In genomic region chr18:22678486-22678885, GRCh38 we compare ENCODE assay signal across 22 cellular contexts.
"Had no signal": no experiment of that assay in that cellular context is flagged by ENCODE, and none has a peak within 500 bp of the region (broad histone marks: within the 10 kb centered on the region; RNA-seq: fewer than 3 reads in every experiment).

No MANE protein-coding gene starts in this region.

- H3K9me3 ChIP-seq: adrenal gland, gastrocnemius medialis, suprapubic skin had no signal

- H3K27me3 ChIP-seq: adrenal gland, ascending aorta, gastrocnemius medialis, suprapubic skin, tibial nerve had no signal

- H3K36me3 Mint-ChIP-seq: activated naive CD8-positive, alpha-beta T cell; memory B cell; naive thymus-derived CD4-positive, alpha-beta T cell had no signal

- H3K27ac ChIP-seq: adrenal gland, ascending aorta, gastrocnemius medialis, suprapubic skin, tibial nerve had no signal

- DNase-seq: activated CD4-positive, alpha-beta T cell treated with anti-CD3 and anti-CD28 coated beads for 4 hours; activated CD4-positive, alpha-beta T cell treated with anti-CD3 and anti-CD28 coated beads, Interleukin-2, amount 50 U/mL, for 48 hours; activated CD4-positive, CD25-positive, alpha-beta regulatory T cell; activated CD8-positive, alpha-beta memory T cell treated with anti-CD3 and anti-CD28 coated beads, Interleukin-2, amount 50 U/mL, for 48 hours; activated naive CD4-positive, alpha-beta T cell; activated T-cell treated with anti-CD3 and anti-CD28 coated beads, Interleukin-2, amount 50 U/mL, for 4 hours; adrenal gland; cerebellar nuclear complex; effector CD8-positive, alpha-beta T cell; gastrocnemius medialis; hippocampal formation; naive thymus-derived CD4-positive, alpha-beta T cell; stimulated activated CD4-positive, alpha-beta T cell treated with anti-CD3 and anti-CD28 coated beads, Interleukin-4, amount 100 ng/mL, for 4 hours; stimulated activated naive CD8-positive, alpha-beta T cell treated with anti-CD3 and anti-CD28 coated beads, Interleukin-15, amount 100 ng/mL, for 72 hours; T1000 had no signal

- H3K9me3 Mint-ChIP-seq: activated T-cell treated with anti-CD3 and anti-CD28 coated beads, Interleukin-2, amount 50 U/mL, for 4 hours; activated T-helper 2 cell treated with anti-CD3 and anti-CD28 coated beads, Interferon-gamma antibody, Interleukin-2, Interleukin-4, amounts not matched to agents 10 μg/mL and 5 μg/mL and 100 μg/mL, durations not matched to agents 14 hours and 24 hours and 36 hours; memory B cell; T-helper 1 cell treated with Interleukin-12 subunit alpha and Interleukin-12 subunit beta and Interleukin-4 antibody, amounts not matched to agents 30 μg/mL and 1 μg/mL, for 36 hours had no signal

- H3K4me1 ChIP-seq: gastrocnemius medialis had no signal

- ATAC-seq: activated T-cell treated with anti-CD3 and anti-CD28 coated beads, Interleukin-2, amount 50 U/mL, for 4 hours; gastrocnemius medialis; naive thymus-derived CD4-positive, alpha-beta T cell; stimulated activated naive CD8-positive, alpha-beta T cell treated with anti-CD3 and anti-CD28 coated beads, Interleukin-15, amount 100 ng/mL, for 72 hours had no signal

- H3K4me3 ChIP-seq: adrenal gland, ascending aorta, gastrocnemius medialis, suprapubic skin, tibial nerve had no signal

- H3K27ac Mint-ChIP-seq: activated naive CD8-positive, alpha-beta T cell; activated T-helper 2 cell treated with anti-CD3 and anti-CD28 coated beads, Interferon-gamma antibody, Interleukin-2, Interleukin-4, amounts not matched to agents 10 μg/mL and 5 μg/mL and 100 μg/mL, durations not matched to agents 14 hours and 24 hours and 36 hours; memory B cell; naive thymus-derived CD4-positive, alpha-beta T cell; stimulated activated naive CD8-positive, alpha-beta T cell treated with anti-CD3 and anti-CD28 coated beads, Interleukin-15, amount 100 ng/mL, for 72 hours; T-helper 1 cell treated with Interleukin-12 subunit alpha and Interleukin-12 subunit beta and Interleukin-4 antibody, amounts not matched to agents 30 μg/mL and 1 μg/mL, for 36 hours had no signal

- H3K4me3 Mint-ChIP-seq: activated naive CD8-positive, alpha-beta T cell; activated T-cell treated with anti-CD3 and anti-CD28 coated beads, Interleukin-2, amount 50 U/mL, for 4 hours; memory B cell; naive thymus-derived CD4-positive, alpha-beta T cell; stimulated activated naive CD8-positive, alpha-beta T cell treated with anti-CD3 and anti-CD28 coated beads, Interleukin-15, amount 100 ng/mL, for 72 hours; T-helper 1 cell treated with Interleukin-12 subunit alpha and Interleukin-12 subunit beta and Interleukin-4 antibody, amounts not matched to agents 30 μg/mL and 1 μg/mL, for 36 hours had no signal

- H3K36me3 ChIP-seq: adrenal gland, ascending aorta, gastrocnemius medialis, suprapubic skin, tibial nerve had no signal

- H3K4me1 Mint-ChIP-seq: memory B cell; naive thymus-derived CD4-positive, alpha-beta T cell; stimulated activated naive CD8-positive, alpha-beta T cell treated with anti-CD3 and anti-CD28 coated beads, Interleukin-15, amount 100 ng/mL, for 72 hours had no signal
